Comparison of ENCODE assay signal across 9 cellular contexts in genomic region chr17:76071497-76072148, GRCh38. TPM values are rescaled to one million over a fixed set of nuclear protein-coding genes. Genes with fewer than 3 reads are reported as not detected.
DNase-seq lines count a peak whose midpoint lies in the region; ATAC-seq, FAIRE-seq and TF ChIP-seq lines count a peak whose summit lies in the region.
"Had no signal": no experiment of that assay in that cellular context is flagged by ENCODE, and none has a peak within 500 bp of the region (broad histone marks: within the 10 kb centered on the region; RNA-seq: fewer than 3 reads in every experiment).

No MANE protein-coding gene starts in this region.

- H3K79me2 ChIP-seq in SK-N-SH (ENCODE audit: insufficient read depth) = peaks cover 64% of the 10 kb centered on the region
- peaks cover 41% of the 10 kb centered on the region for H3K79me2 ChIP-seq in smooth muscle cell (ENCODE audit: low read depth)

- no peak for TF ChIP-seq EP300 in SK-N-SH (IDR thresholded peaks at IDR 0.05; ENCODE audit: borderline replicate concordance in 1 of 2, low read depth in 1 of 2, low read length in 1 of 2)

- H3K4me1 ChIP-seq in SK-N-SH (ENCODE audit: control insufficient read depth in 1 of 2, insufficient read depth in 2 of 2, low read depth in 1 of 2, low read length in 1 of 2) = peaks cover 0 to 12% of the 10 kb centered on the region in 2 experiments; a peak in 3 of 4 replicates
- H3K4me1 ChIP-seq in smooth muscle cell (ENCODE audit: low read depth) = peaks cover 14% of the 10 kb centered on the region

- POLR2A ChIA-PET in SK-N-SH (lab: Yijun Ruan, JAX) = interaction anchor here (1.0 kb wide), 2 partner anchors 24 to 35 kb away, joined by 3 read pairs; no protein-coding TSS in a partner anchor

- no peak for TF ChIP-seq POLR2A in GM12892 (IDR thresholded peaks at IDR 0.05; ENCODE audit: low read depth, low read length)

- no peak for FAIRE-seq in GM12892 (lab: Jason Lieb, UNC)

- H3K27me3 ChIP-seq in SK-N-SH (ENCODE audit: insufficient read depth) (peaks cover 32% of the 10 kb centered on the region), smooth muscle cell (ENCODE audit: low read depth) (peaks cover 33% of the 10 kb centered on the region)

- DNase-seq in SK-N-SH (no peak), foreskin fibroblast (no peak), smooth muscle cell (lab: John Stamatoyannopoulos, UW; ENCODE audit: unreplicated experiment) (no peak), GM12892 (ENCODE audit: insufficient read length) (no peak), SIG-M5 (lab: John Stamatoyannopoulos, UW) (no peak)
- DNase-seq in activated CD4-positive, CD25-positive, alpha-beta regulatory T cell treated with anti-CD3 and anti-CD28 coated beads, Interleukin-2, amount 50 U/mL, for 72 hours = peak; percentile 62

- H3K9ac ChIP-seq in SK-N-SH (peak overlapping the region; percentile 85), smooth muscle cell (ENCODE audit: low read depth) (peak overlapping the region; percentile 94)

- ATAC-seq in SK-N-SH treated with all-trans-retinoic acid at 6 μM for 48 hours (no peak; the same call in 2 of the 3 replicates), GM18867 (IDR thresholded peaks at IDR 0.05; ENCODE audit: unreplicated experiment) (no peak)

- no peak for TF ChIP-seq RAD21 in SK-N-SH (IDR thresholded peaks at IDR 0.05; ENCODE audit: low read length)

- H4K20me1 ChIP-seq in SK-N-SH (ENCODE audit: insufficient read depth) (peaks cover 23% of the 10 kb centered on the region), smooth muscle cell (ENCODE audit: low read depth) (peaks cover 50% of the 10 kb centered on the region)

- H3K9me2 ChIP-seq in SK-N-SH = no peaks in the 10 kb centered on the region

- 7% methylated on average over 17 of the region's 17 CpGs for WGBS in SK-N-SH (ENCODE audit: low lambda C conversion rate)
- 31% methylated on average over 17 of the region's 17 CpGs for WGBS in smooth muscle cell (ENCODE audit: low lambda C conversion rate)

- peak overlapping the region; percentile 41 to 61; a peak in 2 of 4 replicates for H3K27ac ChIP-seq in SK-N-SH (ENCODE audit: low read depth in 2 of 2, low read length in 1 of 2)
- peak overlapping the region; percentile 54 for H3K27ac ChIP-seq in smooth muscle cell (ENCODE audit: low read depth)

- TF ChIP-seq CTCF in SK-N-SH (IDR thresholded peaks at IDR 0.05) (no peak), foreskin fibroblast (IDR thresholded peaks at IDR 0.05; ENCODE audit: low read depth, low read length) (no peak), smooth muscle cell (IDR thresholded peaks at IDR 0.05; ENCODE audit: borderline replicate concordance, insufficient read depth, poor library complexity, severe bottlenecking) (no peak)

- H3F3A ChIP-seq in SK-N-SH (replicated peaks; ENCODE audit: insufficient read depth) = no peaks in the 10 kb centered on the region
- no peaks in the 10 kb centered on the region for H3F3A ChIP-seq in smooth muscle cell (ENCODE audit: low read depth)

- H3K36me3 ChIP-seq in SK-N-SH (replicated peaks in 1 of 2; ENCODE audit: control insufficient read depth in 1 of 2, insufficient read depth in 2 of 2, low read length in 1 of 2) = peaks cover 14 to 27% of the 10 kb centered on the region in 2 experiments
- peaks cover 3% of the 10 kb centered on the region for H3K36me3 ChIP-seq in smooth muscle cell (ENCODE audit: low read depth)

- H2AFZ ChIP-seq in SK-N-SH (ENCODE audit: low read depth) (peak overlapping the region; percentile 66; the same call in 1 of the 2 replicates), smooth muscle cell (ENCODE audit: low read depth) (peak overlapping the region; percentile 53)

- H3K9me3 ChIP-seq in SK-N-SH = no peaks in the 10 kb centered on the region
- no peaks in the 10 kb centered on the region for H3K9me3 ChIP-seq in smooth muscle cell (replicated peaks; ENCODE audit: low read depth)

- CTCF ChIA-PET in SK-N-SH (lab: Yijun Ruan, JAX) = interaction anchor here (0.6 to 3.4 kb wide), 6 partner anchors 8 to 316 kb away, joined by 3 to 14 read pairs (median 6); no protein-coding TSS in a partner anchor

- H3K4me3 ChIP-seq in SK-N-SH (ENCODE audit: low read depth in 2 of 2, low read length in 1 of 2) (peak overlapping the region; percentile 78 to 82), foreskin fibroblast (ENCODE audit: low read depth in 1 of 2, low read length in 2 of 2) (peak overlapping the region; percentile 90 to 99), smooth muscle cell (peak overlapping the region; percentile 91)

- H3K4me2 ChIP-seq in SK-N-SH (peak overlapping the region; percentile 89), smooth muscle cell (peak overlapping the region; percentile 89)

TF ChIP-seq in SK-N-SH, 30 proteins besides CTCF, POLR2A, EP300 and RAD21:
- TF ChIP-seq JUND (IDR thresholded peaks at IDR 0.05) (no peak), USF2 (IDR thresholded peaks at IDR 0.05; ENCODE audit: borderline replicate concordance, low read depth, low read length) (no peak), SIN3A (IDR thresholded peaks at IDR 0.05; ENCODE audit: borderline replicate concordance, low read depth, low read length) (0 out of 2 replicates have a peak, but pooled peaks have one; percentile 25)
TF ChIP-seq in SK-N-SH: peak in this region for 1.

TF ChIP-seq in SK-N-SH treated with all-trans-retinoic acid at 6 μM for 48 hours, 23 proteins besides CTCF, POLR2A, EP300 and RAD21 (continues in another document):
- no peak for TF ChIP-seq ZFP30 (CRISPR knock-in tag; IDR thresholded peaks at IDR 0.05)
- TF ChIP-seq CREB5 (CRISPR knock-in tag; IDR thresholded peaks at IDR 0.05; ENCODE audit: low read depth) = no peak
- TF ChIP-seq CSDC2 (CRISPR knock-in tag; IDR thresholded peaks at IDR 0.05) = no peak
- no peak for TF ChIP-seq TOX (CRISPR knock-in tag; IDR thresholded peaks at IDR 0.05; ENCODE audit: borderline replicate concordance)
- no peak for TF ChIP-seq OSR1 (CRISPR knock-in tag; IDR thresholded peaks at IDR 0.05)
- no peak for TF ChIP-seq ZNF70 (CRISPR knock-in tag; IDR thresholded peaks at IDR 0.05)
- no peak for TF ChIP-seq ESRRG (CRISPR knock-in tag; IDR thresholded peaks at IDR 0.05)
- TF ChIP-seq ZC3H10 (CRISPR knock-in tag; IDR thresholded peaks at IDR 0.05) = no peak
- TF ChIP-seq TSHZ2 (CRISPR knock-in tag; IDR thresholded peaks at IDR 0.05) = no peak

RNA-seq across cellular contexts. Expression of gene SRP68, which starts 0.7 kb away (rescaled TPM):
- polyA plus RNA-seq in SK-N-SH (2012; rRNA removed) (76.8 and 81.4 TPM in 2 replicates), smooth muscle cell (96.3 and 102 TPM in 2 replicates)
- polyA plus RNA-seq in SK-N-SH (2012; cell fraction: cytosol; rRNA removed) = 74.4 and 76.2 TPM in 2 replicates
- polyA plus RNA-seq in SK-N-SH (2012; cell fraction: nucleus; rRNA removed) = 53.5 and 64.0 TPM in 2 replicates
- 41.0 and 67.5 TPM in 2 replicates for total RNA-seq in smooth muscle cell
- 37.8 TPM for polyA plus RNA-seq in GM12892 (2012; ENCODE audit: missing spikeins)

RNA-seq across cellular contexts. Expression of gene GALR2, which starts 3.0 kb away (rescaled TPM):
- polyA plus RNA-seq in SK-N-SH (2012; rRNA removed) (0.05 and 0.08 TPM in 2 replicates), smooth muscle cell (0.17 TPM in 1 of 2 replicates, not detected in the other)
- polyA plus RNA-seq in SK-N-SH (2012; cell fraction: cytosol; rRNA removed) = 0.03 TPM in 2 replicates
- 0.08 and 0.15 TPM in 2 replicates for polyA plus RNA-seq in SK-N-SH (2012; cell fraction: nucleus; rRNA removed)
- total RNA-seq in smooth muscle cell = not detected in 2 replicates
- not detected for polyA plus RNA-seq in GM12892 (2012; ENCODE audit: missing spikeins)
- total RNA-seq: subcutaneous adipose tissue had no signal

RNA-seq across cellular contexts. Expression of gene ZACN, which starts 7.4 kb away (rescaled TPM):
- polyA plus RNA-seq in SK-N-SH (2012; rRNA removed) (0.03 TPM in 1 of 2 replicates, not detected in the other), smooth muscle cell (1.7 and 3.4 TPM in 2 replicates)
- polyA plus RNA-seq in SK-N-SH (2012; cell fraction: cytosol; rRNA removed) = 0.01 TPM in 1 of 2 replicates, not detected in the other
- polyA plus RNA-seq in SK-N-SH (2012; cell fraction: nucleus; rRNA removed) = 0.12 and 0.26 TPM in 2 replicates
- total RNA-seq in smooth muscle cell = not detected in 2 replicates
- polyA plus RNA-seq in GM12892 (2012; ENCODE audit: missing spikeins) = 3.2 TPM
- total RNA-seq: subcutaneous adipose tissue had no signal

RNA-seq across cellular contexts. Expression of gene EXOC7, which starts 32.0 kb away (rescaled TPM):
- polyA plus RNA-seq in SK-N-SH (2012; rRNA removed) (129 and 167 TPM in 2 replicates), smooth muscle cell (70.3 and 90.8 TPM in 2 replicates)
- 58.5 and 83.4 TPM in 2 replicates for polyA plus RNA-seq in SK-N-SH (2012; cell fraction: cytosol; rRNA removed)
- 364 and 387 TPM in 2 replicates for polyA plus RNA-seq in SK-N-SH (2012; cell fraction: nucleus; rRNA removed)
- 49.8 and 59.1 TPM in 2 replicates for total RNA-seq in smooth muscle cell
- polyA plus RNA-seq in GM12892 (2012; ENCODE audit: missing spikeins) = 33.7 TPM

RNA-seq across cellular contexts. Expression of gene EVPL, which starts 44.5 kb away (rescaled TPM):
- polyA plus RNA-seq in SK-N-SH (2012; rRNA removed) (0.15 and 0.23 TPM in 2 replicates), smooth muscle cell (0.77 and 2.0 TPM in 2 replicates)
- polyA plus RNA-seq in SK-N-SH (2012; cell fraction: cytosol; rRNA removed) = 0.09 and 0.16 TPM in 2 replicates
- polyA plus RNA-seq in SK-N-SH (2012; cell fraction: nucleus; rRNA removed) = 0.26 and 0.42 TPM in 2 replicates
- 1.6 and 1.9 TPM in 2 replicates for total RNA-seq in smooth muscle cell
- not detected for polyA plus RNA-seq in GM12892 (2012; ENCODE audit: missing spikeins)
